Comparison of ENCODE assay signal across 1 cellular context in the genomic region with DNA sequence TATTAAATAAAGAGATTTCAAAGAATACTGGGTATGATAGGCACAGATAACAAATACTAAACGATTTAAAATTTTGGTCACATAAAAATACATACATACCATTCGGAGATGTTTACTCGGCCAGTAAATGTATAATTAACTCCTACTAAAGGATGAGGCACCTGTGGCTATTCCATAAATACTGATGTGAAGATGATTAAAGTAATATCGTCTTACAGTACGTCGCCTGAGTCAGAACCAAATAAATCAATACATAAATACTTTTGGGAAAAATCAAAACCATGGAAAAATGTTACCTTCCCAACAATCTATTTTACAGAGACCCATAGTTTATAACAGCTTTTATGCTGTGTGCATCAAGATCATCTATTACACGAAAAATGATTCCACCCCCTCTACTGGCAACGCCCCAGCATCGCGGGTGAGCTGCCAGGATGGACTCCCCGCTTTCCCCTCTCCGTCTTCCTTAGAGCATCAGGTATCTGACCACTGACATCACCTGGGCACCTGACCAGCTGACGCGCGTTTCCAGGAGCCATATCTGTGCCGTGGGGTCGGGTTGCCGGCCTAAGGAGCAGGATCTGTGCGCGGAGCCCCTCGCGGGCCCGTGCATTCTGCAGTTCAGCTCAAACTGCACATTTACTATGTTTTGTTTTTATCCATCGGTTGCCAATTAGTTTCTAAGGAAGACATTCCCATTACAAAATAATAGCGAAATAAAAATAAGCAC.
A peak's percentile ranks its signal among the peaks of the same experiment; 100 is the strongest.
TF ChIP-seq lines count a peak whose summit lies in the region.

No MANE protein-coding gene starts in this region.

TF ChIP-seq in HepG2, 621 proteins besides CTCF, POLR2A, EP300 and RAD21 (continued from another document and continues in another):
- TF ChIP-seq HNRNPL (IDR thresholded peaks at IDR 0.05; ENCODE audit: low read depth, low read length) (no peak), CHD4 (IDR thresholded peaks at IDR 0.05; ENCODE audit: borderline replicate concordance, low read length) (no peak), ZBTB38 (CRISPR knock-in tag; IDR thresholded peaks at IDR 0.05) (no peak), ZFP41 (CRISPR knock-in tag; IDR thresholded peaks at IDR 0.05; ENCODE audit: borderline replicate concordance) (no peak; the same call in 1 of the 2 replicates), CENPX (CRISPR knock-in tag; IDR thresholded peaks at IDR 0.05) (no peak), DPF2 (CRISPR knock-in tag; IDR thresholded peaks at IDR 0.05; ENCODE audit: borderline replicate concordance, low read depth) (no peak), KDM5A (IDR thresholded peaks at IDR 0.05; ENCODE audit: borderline replicate concordance, low read length) (0 out of 2 replicates have a peak, but pooled peaks have one; percentile 23), KDM1A (CRISPR knock-in tag; IDR thresholded peaks at IDR 0.05) (peak; percentile 37; the same call in 1 of the 2 replicates), ZNF574 (CRISPR knock-in tag; IDR thresholded peaks at IDR 0.05) (no peak), THYN1 (CRISPR knock-in tag; IDR thresholded peaks at IDR 0.05; ENCODE audit: borderline replicate concordance, low read depth) (no peak), GATAD1 (CRISPR knock-in tag; IDR thresholded peaks at IDR 0.05) (0 out of 2 replicates have a peak, but pooled peaks have one; percentile 31), ZNF281 (CRISPR knock-in tag; IDR thresholded peaks at IDR 0.05; ENCODE audit: borderline replicate concordance) (no peak), ZEB1 (IDR thresholded peaks at IDR 0.05; ENCODE audit: insufficient replicate concordance, low read depth) (peak; percentile 90), PHF20 (CRISPR knock-in tag; IDR thresholded peaks at IDR 0.05) (no peak), E2F5 (CRISPR knock-in tag; conservative IDR thresholded peaks at IDR 0.05) (no peak), POGK (CRISPR knock-in tag; conservative IDR thresholded peaks at IDR 0.05) (0 out of 2 replicates have a peak, but pooled peaks have one; percentile 3), THAP7 (CRISPR knock-in tag; IDR thresholded peaks at IDR 0.05) (0 out of 2 replicates have a peak, but pooled peaks have one; percentile 13), ZNF530 (CRISPR knock-in tag; IDR thresholded peaks at IDR 0.05; ENCODE audit: low read depth) (no peak), JUNB (CRISPR knock-in tag; IDR thresholded peaks at IDR 0.05; ENCODE audit: borderline replicate concordance) (no peak), RAD51 (IDR thresholded peaks at IDR 0.05; ENCODE audit: borderline replicate concordance) (peak; percentile 10; the same call in 1 of the 2 replicates), ZFY (CRISPR knock-in tag; IDR thresholded peaks at IDR 0.05) (no peak), ZNF772 (CRISPR knock-in tag; IDR thresholded peaks at IDR 0.05) (no peak), ZNF251 (CRISPR knock-in tag; IDR thresholded peaks at IDR 0.05) (no peak), GATAD2A (CRISPR knock-in tag; IDR thresholded peaks at IDR 0.05) (peak; percentile 13; the same call in 1 of the 2 replicates), ELK4 (CRISPR knock-in tag; IDR thresholded peaks at IDR 0.05; ENCODE audit: borderline replicate concordance) (no peak), RNF2 (conservative IDR thresholded peaks at IDR 0.05; ENCODE audit: low read depth) (no peak), KAT8 (CRISPR knock-in tag; IDR thresholded peaks at IDR 0.05) (no peak), ZNF7 (CRISPR knock-in tag; IDR thresholded peaks at IDR 0.05) (no peak), ZBTB1 (CRISPR knock-in tag; IDR thresholded peaks at IDR 0.05; ENCODE audit: borderline replicate concordance) (no peak), STAG1 (CRISPR knock-in tag; IDR thresholded peaks at IDR 0.05) (peak; percentile 66), RFX5 (IDR thresholded peaks at IDR 0.05; ENCODE audit: low read depth, low read length) (peak; percentile 14; the same call in 1 of the 2 replicates), ZNF891 (CRISPR knock-in tag; IDR thresholded peaks at IDR 0.05) (no peak), SRSF1 (optimal IDR thresholded peaks at IDR 0.05; ENCODE audit: low read depth, low read length) (no peak), SSRP1 (CRISPR knock-in tag; IDR thresholded peaks at IDR 0.05) (no peak), ZSCAN31 (CRISPR knock-in tag; IDR thresholded peaks at IDR 0.05; ENCODE audit: low read depth) (0 out of 2 replicates have a peak, but pooled peaks have one; percentile 78), FIP1L1 (IDR thresholded peaks at IDR 0.05; ENCODE audit: borderline replicate concordance, insufficient read depth, low read depth, low read length) (no peak), EEA1 (CRISPR knock-in tag; IDR thresholded peaks at IDR 0.05; ENCODE audit: borderline replicate concordance) (no peak), FOSL1 (CRISPR knock-in tag; IDR thresholded peaks at IDR 0.05; ENCODE audit: borderline replicate concordance) (no peak), FOSL2 (CRISPR knock-in tag; IDR thresholded peaks at IDR 0.05) (no peak), ZUFSP (CRISPR knock-in tag; IDR thresholded peaks at IDR 0.05; ENCODE audit: borderline replicate concordance) (no peak), CREB1 (IDR thresholded peaks at IDR 0.05) (peak; percentile 48; the same call in 1 of the 2 replicates), CREB1 (CRISPR knock-in tag; IDR thresholded peaks at IDR 0.05) (peak; percentile 39; the same call in 1 of the 2 replicates), CENPT (CRISPR knock-in tag; IDR thresholded peaks at IDR 0.05; ENCODE audit: low read depth) (no peak), ZNF619 (CRISPR knock-in tag; IDR thresholded peaks at IDR 0.05) (no peak)
- TF ChIP-seq, protein P1, sequence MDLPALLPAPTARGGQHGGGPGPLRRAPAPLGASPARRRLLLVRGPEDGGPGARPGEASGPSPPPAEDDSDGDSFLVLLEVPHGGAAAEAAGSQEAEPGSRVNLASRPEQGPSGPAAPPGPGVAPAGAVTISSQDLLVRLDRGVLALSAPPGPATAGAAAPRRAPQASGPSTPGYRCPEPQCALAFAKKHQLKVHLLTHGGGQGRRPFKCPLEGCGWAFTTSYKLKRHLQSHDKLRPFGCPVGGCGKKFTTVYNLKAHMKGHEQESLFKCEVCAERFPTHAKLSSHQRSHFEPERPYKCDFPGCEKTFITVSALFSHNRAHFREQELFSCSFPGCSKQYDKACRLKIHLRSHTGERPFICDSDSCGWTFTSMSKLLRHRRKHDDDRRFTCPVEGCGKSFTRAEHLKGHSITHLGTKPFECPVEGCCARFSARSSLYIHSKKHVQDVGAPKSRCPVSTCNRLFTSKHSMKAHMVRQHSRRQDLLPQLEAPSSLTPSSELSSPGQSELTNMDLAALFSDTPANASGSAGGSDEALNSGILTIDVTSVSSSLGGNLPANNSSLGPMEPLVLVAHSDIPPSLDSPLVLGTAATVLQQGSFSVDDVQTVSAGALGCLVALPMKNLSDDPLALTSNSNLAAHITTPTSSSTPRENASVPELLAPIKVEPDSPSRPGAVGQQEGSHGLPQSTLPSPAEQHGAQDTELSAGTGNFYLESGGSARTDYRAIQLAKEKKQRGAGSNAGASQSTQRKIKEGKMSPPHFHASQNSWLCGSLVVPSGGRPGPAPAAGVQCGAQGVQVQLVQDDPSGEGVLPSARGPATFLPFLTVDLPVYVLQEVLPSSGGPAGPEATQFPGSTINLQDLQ (CRISPR knock-in tag; IDR thresholded peaks at IDR 0.05) = no peak
- TF ChIP-seq, protein P2, sequence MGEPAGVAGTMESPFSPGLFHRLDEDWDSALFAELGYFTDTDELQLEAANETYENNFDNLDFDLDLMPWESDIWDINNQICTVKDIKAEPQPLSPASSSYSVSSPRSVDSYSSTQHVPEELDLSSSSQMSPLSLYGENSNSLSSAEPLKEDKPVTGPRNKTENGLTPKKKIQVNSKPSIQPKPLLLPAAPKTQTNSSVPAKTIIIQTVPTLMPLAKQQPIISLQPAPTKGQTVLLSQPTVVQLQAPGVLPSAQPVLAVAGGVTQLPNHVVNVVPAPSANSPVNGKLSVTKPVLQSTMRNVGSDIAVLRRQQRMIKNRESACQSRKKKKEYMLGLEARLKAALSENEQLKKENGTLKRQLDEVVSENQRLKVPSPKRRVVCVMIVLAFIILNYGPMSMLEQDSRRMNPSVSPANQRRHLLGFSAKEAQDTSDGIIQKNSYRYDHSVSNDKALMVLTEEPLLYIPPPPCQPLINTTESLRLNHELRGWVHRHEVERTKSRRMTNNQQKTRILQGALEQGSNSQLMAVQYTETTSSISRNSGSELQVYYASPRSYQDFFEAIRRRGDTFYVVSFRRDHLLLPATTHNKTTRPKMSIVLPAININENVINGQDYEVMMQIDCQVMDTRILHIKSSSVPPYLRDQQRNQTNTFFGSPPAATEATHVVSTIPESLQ (CRISPR knock-in tag; conservative IDR thresholded peaks at IDR 0.05) = 0 out of 2 replicates have a peak, but pooled peaks have one; percentile 21
